Comparison of ENCODE assay signal across 29 cellular contexts in the genomic region with DNA sequence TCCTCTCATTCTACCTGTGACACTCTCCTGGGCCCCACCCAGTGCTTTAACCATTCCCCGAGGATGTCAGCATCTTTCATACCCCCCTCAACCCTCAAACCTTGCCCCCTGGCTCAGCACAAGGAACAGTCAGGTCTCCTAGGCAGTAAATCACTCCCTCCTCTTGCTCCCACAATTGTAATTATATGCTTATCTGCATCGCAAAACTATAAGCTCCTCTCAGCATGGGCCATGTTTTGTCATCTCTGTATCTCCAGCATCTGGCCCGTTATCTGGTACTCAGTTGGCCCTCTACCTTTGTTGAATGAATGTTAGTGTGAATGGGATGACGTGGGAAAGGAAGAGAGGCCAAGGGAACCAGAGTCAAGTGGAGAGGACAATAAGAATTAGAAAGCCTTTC. TPM values are rescaled to one million over a fixed set of nuclear protein-coding genes. Genes with fewer than 3 reads are reported as not detected.
DNase-seq lines count a peak whose midpoint lies in the region; ATAC-seq, FAIRE-seq and TF ChIP-seq lines count a peak whose summit lies in the region.
"Had no signal": no experiment of that assay in that cellular context is flagged by ENCODE, and none has a peak within 500 bp of the region (broad histone marks: within the 10 kb centered on the region; RNA-seq: fewer than 3 reads in every experiment).

No MANE protein-coding gene starts in this region.

- POLR2A ChIA-PET in A549 (lab: Yijun Ruan, JAX), result interaction anchor here (0.7 kb wide), 1 partner anchor 78 kb away, joined by 3 read pairs; no protein-coding TSS in a partner anchor
- POLR2A ChIA-PET in CD8-positive, alpha-beta T cell (lab: Charles Lee), result interaction anchor here (1.5 kb wide), 1 partner anchor 18 kb away, joined by 4 read pairs; no protein-coding TSS in a partner anchor
- POLR2A ChIA-PET in naive thymus-derived CD4-positive, alpha-beta T cell (lab: Charles Lee), result interaction anchor here (0.6 kb wide), 1 partner anchor 17 kb away, joined by 4 read pairs; no protein-coding TSS in a partner anchor

- no peak for TF ChIP-seq EP300 in A549 (IDR thresholded peaks at IDR 0.05)

- H3K4me1 Mint-ChIP-seq in CD8-positive, alpha-beta T cell (ENCODE audit: low read depth), result peaks cover 38% of the 10 kb centered on the region
- peaks cover 23 to 40% (median 35%) of the 10 kb centered on the region in 7 donors for H3K4me1 Mint-ChIP-seq in naive thymus-derived CD4-positive, alpha-beta T cell

- H3K4me2 ChIP-seq in A549, result peak overlapping the region; percentile 98; the same call in 2 of the 3 replicates

- WGBS in A549 (ENCODE audit: missing lambda C conversion rate), result 90% methylated on average over 4 of the region's 4 CpGs
- WGBS in heart right ventricle, 2 donors, result 83 to 89% methylated on average over 4 of the region's 4 CpGs

- FAIRE-seq in A549 (lab: Jason Lieb, UNC), result no peak
- FAIRE-seq: HepG2 had no signal

- no peak overlapping the region for H3K4me3 Mint-ChIP-seq in CD8-positive, alpha-beta T cell
- H3K4me3 Mint-ChIP-seq in naive thymus-derived CD4-positive, alpha-beta T cell, result peak overlapping the region in 6 of 10 donors; percentile 6 to 36 (median 20)

- ATAC-seq in A549 (no peak), RWPE2 (ENCODE audit: low read depth) (no peak), GM21786 (IDR thresholded peaks at IDR 0.05; ENCODE audit: unreplicated experiment) (no peak), heart right ventricle (no peak)
- no peak for ATAC-seq in CD8-positive, alpha-beta T cell
- no peak for ATAC-seq in naive thymus-derived CD4-positive, alpha-beta T cell
- ATAC-seq: HepG2, left lobe of liver, Panc1 had no signal

- peak overlapping the region in 1 of 2 experiments; percentile 86; a peak in 3 of 6 replicates for H3K27ac ChIP-seq in A549
- H3K27ac ChIP-seq in CD8-positive, alpha-beta T cell (ENCODE audit: low read depth, low read length), result no peak overlapping the region
- H3K27ac ChIP-seq in RWPE2 (ENCODE audit: poor library complexity, severe bottlenecking), result peak overlapping the region; percentile 95
- no peak overlapping the region for H3K27ac ChIP-seq in naive thymus-derived CD4-positive, alpha-beta T cell (ENCODE audit: low read depth, low read length)
- no peak overlapping the region for H3K27ac ChIP-seq in heart right ventricle
- H3K27ac ChIP-seq: ascending aorta, GM23248, SK-N-MC, spleen had no signal

- intact Hi-C loops in CD8-positive, alpha-beta T cell (cut with DNase I, micrococcal nuclease), result no loop called here
- intact Hi-C loops in naive thymus-derived CD4-positive, alpha-beta T cell (cut with micrococcal nuclease), result no loop called here
- intact Hi-C loops in heart right ventricle (cut with DNase I), result loop anchor here in 2 of 10 donors (5.0 to 10.0 kb wide), 2 partner anchors 133 to 136 kb away; no protein-coding TSS in a partner anchor

- TF ChIP-seq POLR2A in A549 (IDR thresholded peaks at IDR 0.05; ENCODE audit: low read length), result no peak

- no peak for DNase-seq in A549 (ENCODE audit: low read depth in 1 of 2, low spot score in 1 of 2)
- DNase-seq in CD8-positive, alpha-beta T cell, result no peak
- DNase-seq in RWPE2 (ENCODE audit: low spot score), result no peak
- no peak for DNase-seq in naive thymus-derived CD4-positive, alpha-beta T cell
- DNase-seq in NCI-H1694 (lab: John Stamatoyannopoulos, UW), result no peak
- no peak for DNase-seq in heart right ventricle
- DNase-seq: activated CD4-positive, alpha-beta T cell treated with anti-CD3 and anti-CD28 coated beads for 4 hours; activated CD8-positive, alpha-beta memory T cell treated with anti-CD3 and anti-CD28 coated beads, Interleukin-2, amount 50 U/mL, for 48 hours; activated gamma-delta T cell treated with Interleukin-2 at 50 U/mL for 16 hours; cerebellar nuclear complex; COR-L47; EL; GM23248; midbrain; MM.1S; NCI-H146; NCI-H226; nucleus accumbens; spleen; stimulated activated CD8-positive, alpha-beta memory T cell treated with anti-CD3 and anti-CD28 coated beads, Interleukin-4, amount 100 ng/mL, for 48 hours had no signal

- H3K9me3 ChIP-seq in A549 (no peaks in the 10 kb centered on the region), RWPE2 (ENCODE audit: severe bottlenecking) (no peaks in the 10 kb centered on the region), heart right ventricle (no peaks in the 10 kb centered on the region)
- no peaks in the 10 kb centered on the region for H3K9me3 ChIP-seq in CD8-positive, alpha-beta T cell (ENCODE audit: low read length)
- no peaks in the 10 kb centered on the region for H3K9me3 ChIP-seq in naive thymus-derived CD4-positive, alpha-beta T cell (ENCODE audit: control insufficient read depth in 2 of 3, low read length in 3 of 3)
- H3K9me3 ChIP-seq: ascending aorta, spleen had no signal

- H3K36me3 ChIP-seq in CD8-positive, alpha-beta T cell (ENCODE audit: insufficient read depth, low read length), result no peaks in the 10 kb centered on the region
- H3K36me3 ChIP-seq in RWPE2 (ENCODE audit: low read depth) (no peaks in the 10 kb centered on the region), heart right ventricle (peaks cover 0 to 21% (median 0%) of the 10 kb centered on the region in 9 donors)
- peaks cover 0 to 3% (median 0%) of the 10 kb centered on the region in 3 experiments for H3K36me3 ChIP-seq in naive thymus-derived CD4-positive, alpha-beta T cell (ENCODE audit: control insufficient read depth in 2 of 3, insufficient read depth in 3 of 3, low read length in 3 of 3)
- H3K36me3 ChIP-seq: ascending aorta had no signal

- H3K36me3 Mint-ChIP-seq in CD8-positive, alpha-beta T cell, result peaks cover 18% of the 10 kb centered on the region
- peaks cover 0 to 20% (median 3%) of the 10 kb centered on the region in 5 donors for H3K36me3 Mint-ChIP-seq in naive thymus-derived CD4-positive, alpha-beta T cell

- CTCF ChIA-PET in A549 (lab: Yijun Ruan, JAX), result no interaction called here
- CTCF ChIA-PET in CD8-positive, alpha-beta T cell (lab: Charles Lee), result interaction anchor here (1.2 kb wide), 2 partner anchors 20 to 21 kb away, joined by 3 read pairs; no protein-coding TSS in a partner anchor
- CTCF ChIA-PET in naive thymus-derived CD4-positive, alpha-beta T cell (lab: Charles Lee), result no interaction called here

- H3K27ac Mint-ChIP-seq in CD8-positive, alpha-beta T cell, result peak overlapping the region; percentile 73
- H3K27ac Mint-ChIP-seq in naive thymus-derived CD4-positive, alpha-beta T cell, result peak overlapping the region in 5 of 9 donors; percentile 4 to 76 (median 32)

- TF ChIP-seq RAD21 in A549 (conservative IDR thresholded peaks at IDR 0.05 in 1 of 2, IDR thresholded peaks at IDR 0.05 in 1 of 2), result no peak

- H3K4me1 ChIP-seq in A549 (peaks cover 57% of the 10 kb centered on the region), RWPE2 (ENCODE audit: insufficient read depth, poor library complexity, severe bottlenecking) (peaks cover 45% of the 10 kb centered on the region), heart right ventricle (peaks cover 22 to 62% (median 40%) of the 10 kb centered on the region in 9 donors)
- H3K4me1 ChIP-seq in CD8-positive, alpha-beta T cell (ENCODE audit: insufficient read depth, low read length), result peaks cover 17% of the 10 kb centered on the region
- H3K4me1 ChIP-seq in naive thymus-derived CD4-positive, alpha-beta T cell (ENCODE audit: control insufficient read depth in 2 of 2, insufficient read depth in 2 of 2, low read length in 2 of 2), result peaks cover 13 to 22% of the 10 kb centered on the region in 2 donors

- H3K4me3 ChIP-seq in A549 (no peak overlapping the region), RWPE2 (ENCODE audit: severe bottlenecking) (no peak overlapping the region), heart right ventricle (no peak overlapping the region)
- H3K4me3 ChIP-seq in CD8-positive, alpha-beta T cell (ENCODE audit: low read depth, low read length), result no peak overlapping the region
- no peak overlapping the region for H3K4me3 ChIP-seq in naive thymus-derived CD4-positive, alpha-beta T cell (ENCODE audit: low read length)
- H3K4me3 ChIP-seq: ascending aorta, GM23248, SK-N-MC, spleen had no signal

- no peaks in the 10 kb centered on the region for H3K9me3 Mint-ChIP-seq in CD8-positive, alpha-beta T cell
- H3K9me3 Mint-ChIP-seq in naive thymus-derived CD4-positive, alpha-beta T cell, result no peaks in the 10 kb centered on the region

- no peaks in the 10 kb centered on the region for H3K27me3 ChIP-seq in CD8-positive, alpha-beta T cell (ENCODE audit: insufficient read depth, low read length)
- H3K27me3 ChIP-seq in RWPE2 (ENCODE audit: insufficient read depth, poor library complexity, severe bottlenecking), result no peaks in the 10 kb centered on the region
- H3K27me3 ChIP-seq in naive thymus-derived CD4-positive, alpha-beta T cell (ENCODE audit: control insufficient read depth in 2 of 2, insufficient read depth in 2 of 2, low read length in 2 of 2), result no peaks in the 10 kb centered on the region
- H3K27me3 ChIP-seq in heart right ventricle, result no peaks in the 10 kb centered on the region
- H3K27me3 ChIP-seq: ascending aorta, spleen had no signal

- no peak for TF ChIP-seq CTCF in A549 (IDR thresholded peaks at IDR 0.05)
- no peak for TF ChIP-seq CTCF in CD8-positive, alpha-beta T cell (IDR thresholded peaks at IDR 0.05)
- TF ChIP-seq CTCF in RWPE2 (IDR thresholded peaks at IDR 0.05; ENCODE audit: poor library complexity, severe bottlenecking), result no peak
- TF ChIP-seq CTCF in heart right ventricle (IDR thresholded peaks at IDR 0.05), result no peak

- no peaks in the 10 kb centered on the region for H3K27me3 Mint-ChIP-seq in CD8-positive, alpha-beta T cell (ENCODE audit: low read depth)
- no peaks in the 10 kb centered on the region for H3K27me3 Mint-ChIP-seq in naive thymus-derived CD4-positive, alpha-beta T cell

RNA-seq across cellular contexts. Expression of a gene that starts 2.8 kb away (rescaled TPM):
- polyA plus RNA-seq in A549 (2011; rRNA removed) (124 and 147 TPM in 2 replicates), A549 (2017; fragmentation: RNase III; extraction: RNeasy Plus Mini Kit Qiagen cat#74134 plus additional on column Dnase treatment) (96.6 to 105 TPM (median 104 TPM) in 3 replicates), heart right ventricle (10 to 100 TPM; 24.3 to 82.0 TPM)
- polyA plus RNA-seq in A549 (2012; cell fraction: cytosol; rRNA removed), result 138 and 175 TPM in 2 replicates
- polyA plus RNA-seq in A549 (2012; cell fraction: nucleus; rRNA removed), result 148 and 157 TPM in 2 replicates
- polyA minus RNA-seq in A549 (2011; rRNA and poly(A)+ RNA removed), result 90.1 and 90.3 TPM in 2 replicates
- 10 to 100 TPM; 24.6 to 25.6 TPM for total RNA-seq in CD8-positive, alpha-beta T cell
- 10 to 100 TPM; 25.9 to 65.3 (median 32.3) TPM for total RNA-seq in naive thymus-derived CD4-positive, alpha-beta T cell
- polyA plus RNA-seq in naive thymus-derived CD4-positive, alpha-beta T cell, result 10 to 100 TPM; 46.8 to 55.1 TPM
- 10 to 100 TPM; 18.4 to 49.3 (median 28.3) TPM for total RNA-seq in heart right ventricle

RNA-seq across cellular contexts. Expression of a gene that starts 11.8 kb away (rescaled TPM):
- polyA plus RNA-seq in A549 (2011; rRNA removed), result 73.8 and 91.5 TPM in 2 replicates
- 287 and 317 TPM in 2 replicates for polyA plus RNA-seq in A549 (2012; cell fraction: cytosol; rRNA removed)
- 359 and 455 TPM in 2 replicates for polyA plus RNA-seq in A549 (2012; cell fraction: nucleus; rRNA removed)
- polyA plus RNA-seq in A549 (2017; fragmentation: RNase III; extraction: RNeasy Plus Mini Kit Qiagen cat#74134 plus additional on column Dnase treatment), result 106 to 141 TPM (median 116 TPM) in 3 replicates
- 147 and 162 TPM in 2 replicates for polyA minus RNA-seq in A549 (2011; rRNA and poly(A)+ RNA removed)
- total RNA-seq in CD8-positive, alpha-beta T cell, result 1 to 10 TPM in 1 of 2 experiments, under 1 TPM in 1; 0.92 to 1.3 TPM
- 100 to 1,000 TPM in 1 of 5 experiments, 1 to 10 TPM in 1, under 1 TPM in 3; 0.38 to 101 (median 0.78) TPM for total RNA-seq in naive thymus-derived CD4-positive, alpha-beta T cell
- polyA plus RNA-seq in naive thymus-derived CD4-positive, alpha-beta T cell, result not detected
- total RNA-seq in heart right ventricle, result 1 to 10 TPM in 6 of 10 donors, under 1 TPM in 4; 0.15 to 9.6 (median 1.5) TPM
- 1 to 10 TPM in 1 of 2 donors, under 1 TPM in 1; 0.49 to 1.2 TPM for polyA plus RNA-seq in heart right ventricle
- total RNA-seq: ascending aorta had no signal

RNA-seq across cellular contexts. Expression of a gene that starts 19.0 kb away (rescaled TPM):
- polyA plus RNA-seq in A549 (2011; rRNA removed), result 33.9 and 40.4 TPM in 2 replicates
- polyA plus RNA-seq in A549 (2012; cell fraction: cytosol; rRNA removed), result 20.2 TPM in 2 replicates
- polyA plus RNA-seq in A549 (2012; cell fraction: nucleus; rRNA removed), result 11.0 and 15.1 TPM in 2 replicates
- 21.8 to 26.0 TPM (median 23.4 TPM) in 3 replicates for polyA plus RNA-seq in A549 (2017; fragmentation: RNase III; extraction: RNeasy Plus Mini Kit Qiagen cat#74134 plus additional on column Dnase treatment)
- 22.2 and 23.1 TPM in 2 replicates for polyA minus RNA-seq in A549 (2011; rRNA and poly(A)+ RNA removed)
- total RNA-seq in CD8-positive, alpha-beta T cell, result 10 to 100 TPM; 18.8 to 20.2 TPM
- total RNA-seq in naive thymus-derived CD4-positive, alpha-beta T cell, result 10 to 100 TPM; 14.5 to 37.8 (median 30.1) TPM
- 10 to 100 TPM; 28.8 to 53.8 TPM for polyA plus RNA-seq in naive thymus-derived CD4-positive, alpha-beta T cell
- 10 to 100 TPM; 10.5 to 22.5 (median 13.9) TPM for total RNA-seq in heart right ventricle
- 10 to 100 TPM; 11.8 to 32.4 TPM for polyA plus RNA-seq in heart right ventricle

RNA-seq across cellular contexts. Expression of a gene that starts 19.1 kb away (rescaled TPM):
- polyA plus RNA-seq in A549 (2011; rRNA removed) (6.5 and 10.4 TPM in 2 replicates), A549 (2017; fragmentation: RNase III; extraction: RNeasy Plus Mini Kit Qiagen cat#74134 plus additional on column Dnase treatment) (6.1 to 7.4 TPM (median 7.3 TPM) in 3 replicates), heart right ventricle (10 to 100 TPM in 1 of 2 donors, 1 to 10 TPM in 1; 8.6 to 44.0 TPM)
- 5.1 and 6.9 TPM in 2 replicates for polyA plus RNA-seq in A549 (2012; cell fraction: cytosol; rRNA removed)
- polyA plus RNA-seq in A549 (2012; cell fraction: nucleus; rRNA removed), result 30.4 and 35.8 TPM in 2 replicates
- 38.9 and 42.4 TPM in 2 replicates for polyA minus RNA-seq in A549 (2011; rRNA and poly(A)+ RNA removed)
- total RNA-seq in CD8-positive, alpha-beta T cell, result 10 to 100 TPM; 57.0 to 64.4 TPM
- 100 to 1,000 TPM in 4 of 5 experiments, 10 to 100 TPM in 1; 80.5 to 153 (median 131) TPM for total RNA-seq in naive thymus-derived CD4-positive, alpha-beta T cell
- 1 to 10 TPM; 4.4 to 8.9 TPM for polyA plus RNA-seq in naive thymus-derived CD4-positive, alpha-beta T cell
- 10 to 100 TPM; 20.5 to 38.3 (median 26.0) TPM for total RNA-seq in heart right ventricle

RNA-seq across cellular contexts. Expression of a gene that starts 32.9 kb away (rescaled TPM):
- polyA plus RNA-seq in A549 (2011; rRNA removed) (not detected in 2 replicates), A549 (2017; fragmentation: RNase III; extraction: RNeasy Plus Mini Kit Qiagen cat#74134 plus additional on column Dnase treatment) (not detected in 3 replicates), heart right ventricle (under 1 TPM; 0.03 to 0.22 TPM)
- polyA plus RNA-seq in A549 (2012; cell fraction: cytosol; rRNA removed), result 0.04 TPM in 1 of 2 replicates, not detected in the other
- polyA plus RNA-seq in A549 (2012; cell fraction: nucleus; rRNA removed), result not detected in 2 replicates
- polyA minus RNA-seq in A549 (2011; rRNA and poly(A)+ RNA removed), result not detected in 2 replicates
- not detected for total RNA-seq in CD8-positive, alpha-beta T cell
- under 1 TPM in 2 of 5 experiments, not detected in 3; 0.21 to 0.98 TPM for total RNA-seq in naive thymus-derived CD4-positive, alpha-beta T cell
- polyA plus RNA-seq in naive thymus-derived CD4-positive, alpha-beta T cell, result not detected
- total RNA-seq in heart right ventricle, result 1 to 10 TPM in 1 of 10 donors, under 1 TPM in 9; 0.21 to 1.2 (median 0.42) TPM
- total RNA-seq: ascending aorta, fibroblast of lung, GM23248, HepG2, renal cortical epithelial cell, temporal lobe had no signal
- polyA plus RNA-seq: fibroblast of lung, GM23248, HepG2, spleen had no signal
